8 cellular contexts compared by ENCODE assay signal in the genomic region with DNA sequence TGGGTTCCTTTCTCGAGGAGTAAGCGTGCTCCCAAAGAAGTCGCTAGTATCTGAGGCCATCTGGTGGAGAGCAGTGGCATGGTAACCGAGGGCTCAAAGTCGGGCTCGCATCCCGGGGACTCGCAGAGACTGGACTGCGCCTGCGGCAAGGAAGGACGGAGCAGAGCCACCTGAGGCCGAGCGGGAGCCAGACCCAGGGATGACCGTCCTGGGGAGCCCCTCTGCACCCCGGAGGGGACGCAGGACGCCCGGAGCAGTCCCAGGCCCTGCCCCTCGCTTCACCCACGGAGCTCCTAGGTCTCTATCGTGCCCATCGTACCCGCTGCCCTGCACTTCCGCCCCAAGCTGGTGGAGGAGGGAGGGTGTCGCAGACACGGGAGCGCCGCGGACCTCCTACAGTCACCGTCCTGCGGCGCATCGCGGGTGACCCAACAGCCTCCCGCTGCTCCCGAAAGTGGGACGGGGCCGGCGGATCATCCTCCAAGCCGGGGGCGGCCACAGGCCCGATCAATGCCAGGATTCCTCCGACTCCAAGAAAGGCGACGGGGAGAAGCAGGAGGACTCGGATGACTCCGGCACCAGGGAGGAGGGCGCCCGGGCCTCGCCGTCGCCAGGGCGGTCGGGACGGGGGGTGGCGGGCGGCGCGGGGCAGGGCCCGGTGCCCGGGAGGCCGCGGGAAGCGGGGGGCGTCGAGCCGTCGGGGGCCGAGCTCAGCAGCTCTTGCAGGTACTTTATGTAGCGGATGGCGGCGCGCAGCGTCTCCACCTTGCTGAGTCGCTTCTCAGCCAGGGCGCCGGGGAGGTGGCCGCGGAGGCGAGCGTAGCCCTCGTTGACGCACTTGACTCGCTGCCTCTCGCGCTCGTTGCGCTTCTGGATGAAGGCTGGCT. TPM values are rescaled to one million over a fixed set of nuclear protein-coding genes. Genes with fewer than 3 reads are reported as not detected.
DNase-seq lines count a peak whose midpoint lies in the region; ATAC-seq, FAIRE-seq and TF ChIP-seq lines count a peak whose summit lies in the region.

No MANE protein-coding gene starts in this region.

- no peaks in the 10 kb centered on the region for H3K36me3 ChIP-seq in sigmoid colon

- peak; percentile 87 for TF ChIP-seq CTCF in GM13977 (IDR thresholded peaks at IDR 0.05; ENCODE audit: extremely low read depth, insufficient read depth, missing control alignments)
- TF ChIP-seq CTCF in brain (conservative IDR thresholded peaks at IDR 0.05): peak; percentile 85 to 94
- TF ChIP-seq CTCF in sigmoid colon (IDR thresholded peaks at IDR 0.05): peak; percentile 81 to 91 (median 86)

- no peak for TF ChIP-seq EP300 in sigmoid colon (IDR thresholded peaks at IDR 0.05)

- intact Hi-C loops in sigmoid colon (cut with DNase I): loop anchor here (1.0 to 5.0 kb wide), 3 partner anchors 28 to 142 kb away; no protein-coding TSS in a partner anchor

- peak overlapping the region in 3 of 4 donors; percentile 25 to 59 (median 39) for H3K27ac ChIP-seq in sigmoid colon

- DNase-seq in GM13977 (ENCODE audit: low spot score) (peak; percentile 94), NCI-H2081 (lab: John Stamatoyannopoulos, UW) (peak; percentile 95 to 96), iPS DF 4.7 (ENCODE audit: extremely low read depth, low spot score) (peak; percentile 91), sigmoid colon (peak; percentile 94)

- H3K9me3 ChIP-seq in sigmoid colon: no peaks in the 10 kb centered on the region

- H3K9me3 Mint-ChIP-seq in brain: peaks cover 0 to 2% (median 0%) of the 10 kb centered on the region in 5 experiments

- peaks cover 5 to 7% (median 5%) of the 10 kb centered on the region in 3 donors for H3K27me3 ChIP-seq in sigmoid colon

- TF ChIP-seq POLR2A in sigmoid colon (IDR thresholded peaks at IDR 0.05): no peak

- peak; percentile 83 for ATAC-seq in HG02981 (IDR thresholded peaks at IDR 0.05; ENCODE audit: unreplicated experiment)
- no peak for ATAC-seq in GM21526 (IDR thresholded peaks at IDR 0.05; ENCODE audit: low FRiP score, unreplicated experiment)

- in situ Hi-C loops in GM13977 (cut with MboI; ENCODE audit: low pct_unique_long_range_greater_than_20kb, low sequenced_read_pairs, unreplicated experiment): loop anchor here (10.0 kb wide), 1 partner anchor 150 kb away; no protein-coding TSS in a partner anchor

- H3K27me3 Mint-ChIP-seq in brain: peaks cover 8% of the 10 kb centered on the region

- 2 to 3% methylated on average over 88 of the region's 88 CpGs for WGBS in sigmoid colon, 2 donors

- peak; percentile 96 for FAIRE-seq in TTC549 (lab: Jason Lieb, UNC)

- peak overlapping the region; percentile 36 to 63 (median 52) for H3K4me3 ChIP-seq in sigmoid colon

- peak overlapping the region; percentile 66 to 91 (median 83) for H3K27ac Mint-ChIP-seq in brain

- H3K4me3 Mint-ChIP-seq in brain: peak overlapping the region; percentile 88 to 96 (median 88)

- no peaks in the 10 kb centered on the region for H3K36me3 Mint-ChIP-seq in brain

- H3K4me1 Mint-ChIP-seq in brain: peaks cover 25% of the 10 kb centered on the region

- peaks cover 0 to 14% (median 10%) of the 10 kb centered on the region in 4 donors for H3K4me1 ChIP-seq in sigmoid colon

RNA-seq across cellular contexts. Expression of gene CACNA1S, which starts 2.3 kb away (rescaled TPM):
- 0.19 TPM for polyA plus RNA-seq in brain (ENCODE audit: insufficient read depth, low read depth, low replicate concordance)
- not detected for total RNA-seq in sigmoid colon
- polyA plus RNA-seq in sigmoid colon: under 1 TPM in 1 of 3 donors, not detected in 2; 0.01 TPM

RNA-seq across cellular contexts. Expression of gene ASCL5, which starts 12.5 kb away (rescaled TPM):
- polyA plus RNA-seq in brain (ENCODE audit: insufficient read depth, low read depth, low replicate concordance): not detected
- total RNA-seq in sigmoid colon: not detected
- polyA plus RNA-seq in sigmoid colon: under 1 TPM in 1 of 3 donors, not detected in 2; 0.06 TPM

RNA-seq across cellular contexts. Expression of gene TMEM9, which starts 39.8 kb away (rescaled TPM):
- polyA plus RNA-seq in brain (ENCODE audit: insufficient read depth, low read depth, low replicate concordance): 165 TPM
- total RNA-seq in sigmoid colon: 10 to 100 TPM; 56.2 to 78.3 (median 65.5) TPM
- 10 to 100 TPM; 12.9 to 47.8 (median 14.4) TPM for polyA plus RNA-seq in sigmoid colon
